ENCODE assay signal across 10 cellular contexts in genomic region chr2:214830794-214831346, GRCh38. TPM values are rescaled to one million over a fixed set of nuclear protein-coding genes. Genes with fewer than 3 reads are reported as not detected.
DNase-seq lines count a peak whose midpoint lies in the region; ATAC-seq and TF ChIP-seq lines count a peak whose summit lies in the region.
"Had no signal": no experiment of that assay in that cellular context is flagged by ENCODE, and none has a peak within 500 bp of the region (broad histone marks: within the 10 kb centered on the region; RNA-seq: fewer than 3 reads in every experiment).

No MANE protein-coding gene starts in this region.

- H3K27me3 ChIP-seq in hepatocyte (no peaks in the 10 kb centered on the region), tibial artery (no peaks in the 10 kb centered on the region), vagina (no peaks in the 10 kb centered on the region)

- no peaks in the 10 kb centered on the region for H3K9me3 ChIP-seq in OCI-LY7 (ENCODE audit: low read length)
- H3K9me3 ChIP-seq in hepatocyte (ENCODE audit: low read depth): no peaks in the 10 kb centered on the region
- no peaks in the 10 kb centered on the region for H3K9me3 ChIP-seq in tibial artery
- no peaks in the 10 kb centered on the region for H3K9me3 ChIP-seq in vagina

- POLR2A ChIA-PET in OCI-LY7 (lab: Charles Lee): interaction anchor here (1.4 to 1.8 kb wide), 2 partner anchors 10 to 12 kb away, joined by 6 read pairs; no protein-coding TSS in a partner anchor

- H3K27ac ChIP-seq in OCI-LY7 (ENCODE audit: low read depth, low read length, poor library complexity, severe bottlenecking): no peak overlapping the region
- no peak overlapping the region for H3K27ac ChIP-seq in hepatocyte
- no peak overlapping the region for H3K27ac ChIP-seq in tibial artery
- H3K27ac ChIP-seq in vagina: no peak overlapping the region

- ATAC-seq in GM18511 (IDR thresholded peaks at IDR 0.05; ENCODE audit: unreplicated experiment) (peak; percentile 60), HG03520 (IDR thresholded peaks at IDR 0.05; ENCODE audit: unreplicated experiment) (no peak)
- ATAC-seq: activated CD8-positive, alpha-beta memory T cell treated with anti-CD3 and anti-CD28 coated beads, Interleukin-2, amount 10 ng/mL, durations not matched to agents 7 days and 5 days had no signal

- H3K4me3 ChIP-seq in OCI-LY7 (ENCODE audit: low read depth, low read length, poor library complexity, severe bottlenecking) (no peak overlapping the region), hepatocyte (no peak overlapping the region), tibial artery (no peak overlapping the region), vagina (no peak overlapping the region)

- H3K9me2 ChIP-seq in OCI-LY7 (ENCODE audit: insufficient read depth, low read length) (no peaks in the 10 kb centered on the region), hepatocyte (replicated peaks; ENCODE audit: insufficient read depth) (no peaks in the 10 kb centered on the region)

- H3K36me3 ChIP-seq in OCI-LY7 (ENCODE audit: insufficient read depth, low read length): no peaks in the 10 kb centered on the region
- H3K36me3 ChIP-seq in hepatocyte (replicated peaks; ENCODE audit: insufficient read depth, low read depth): no peaks in the 10 kb centered on the region
- no peaks in the 10 kb centered on the region for H3K36me3 ChIP-seq in tibial artery
- H3K36me3 ChIP-seq in vagina: no peaks in the 10 kb centered on the region

- DNase-seq in AG20443 (ENCODE audit: low spot score) (peak; percentile 14), OCI-LY7 (ENCODE audit: low spot score) (no peak), hepatocyte (ENCODE audit: low spot score) (peak; percentile 28), anterior cingulate cortex (lab: John Stamatoyannopoulos, UW) (no peak), tibial artery (no peak), vagina (ENCODE audit: extremely low spot score in 2 of 2) (no peak)
- DNase-seq: activated CD8-positive, alpha-beta memory T cell treated with anti-CD3 and anti-CD28 coated beads, Interleukin-2, amount 10 ng/mL, durations not matched to agents 7 days and 5 days; NCI-H187 treated with DMSO at 0.1 percent for 48 hours had no signal

- intact Hi-C loops in OCI-LY7 (cut with micrococcal nuclease; ENCODE audit: unreplicated experiment) (no loop called here), tibial artery (cut with DNase I; ENCODE audit: low total_unique reads) (no loop called here), vagina (cut with DNase I) (no loop called here)

- H2AFZ ChIP-seq in OCI-LY7 (ENCODE audit: low read length): no peak overlapping the region
- H2AFZ ChIP-seq in hepatocyte: no peak overlapping the region

- H3K4me2 ChIP-seq in OCI-LY7 (ENCODE audit: low read length): no peak overlapping the region
- H3K4me2 ChIP-seq in hepatocyte: no peak overlapping the region

- TF ChIP-seq CTCF in OCI-LY7 (conservative IDR thresholded peaks at IDR 0.05; ENCODE audit: low read length) (peak; percentile 59), hepatocyte (IDR thresholded peaks at IDR 0.05; ENCODE audit: poor library complexity) (peak; percentile 41), tibial artery (IDR thresholded peaks at IDR 0.05) (no peak), vagina (IDR thresholded peaks at IDR 0.05) (no peak)

- H3K79me2 ChIP-seq in OCI-LY7 (ENCODE audit: insufficient read depth, low read depth, low read length): no peaks in the 10 kb centered on the region
- no peaks in the 10 kb centered on the region for H3K79me2 ChIP-seq in hepatocyte

- H4K20me1 ChIP-seq in OCI-LY7 (ENCODE audit: insufficient read depth, low read length): no peaks in the 10 kb centered on the region
- no peaks in the 10 kb centered on the region for H4K20me1 ChIP-seq in hepatocyte (ENCODE audit: insufficient read depth, poor library complexity, severe bottlenecking)

- BruUV-seq in OCI-LY7 (replicated peaks; lab: Mats Ljungman, UMichigan): no TSS peak

- no peak for TF ChIP-seq POLR2A in vagina (IDR thresholded peaks at IDR 0.05)

- 40% methylated on average over 5 of the region's 5 CpGs for WGBS in hepatocyte (ENCODE audit: low lambda C conversion rate, missing lambda C conversion rate)

- CTCF ChIA-PET in OCI-LY7 (lab: Charles Lee; ENCODE audit: unreplicated experiment): no interaction called here

- H3K4me1 ChIP-seq in OCI-LY7 (ENCODE audit: insufficient read depth, low read length, poor library complexity, severe bottlenecking): no peaks in the 10 kb centered on the region
- H3K4me1 ChIP-seq in hepatocyte (ENCODE audit: insufficient read depth): no peaks in the 10 kb centered on the region
- no peaks in the 10 kb centered on the region for H3K4me1 ChIP-seq in tibial artery
- no peaks in the 10 kb centered on the region for H3K4me1 ChIP-seq in vagina

RNA-seq across cellular contexts. Expression of gene BARD1, which starts 21.4 kb away (rescaled TPM):
- total RNA-seq in OCI-LY7 (2014; rRNA removed; shearing (Covaris generic)): 54.1 and 64.9 TPM in 2 replicates
- total RNA-seq in OCI-LY7 (2022): 60.7 and 76.3 TPM in 2 replicates
- total RNA-seq in hepatocyte: 11.5 and 14.5 TPM in 2 replicates
- polyA plus RNA-seq in hepatocyte: 6.1 and 7.3 TPM in 2 replicates
- total RNA-seq in vagina: 21.6 TPM

Comparison
In these comparisons a context has a peak if more than half of its experiments do, and no peak if none do; other contexts are left out.
1. DNase-seq: peak in AG20443 (single experiment) and hepatocyte (single experiment); none in OCI-LY7 (single experiment), anterior cingulate cortex (0 of 58), tibial artery (0 of 2) and vagina (0 of 2).
2. CTCF ChIP-seq: peak in OCI-LY7 (single experiment) and hepatocyte (single experiment); none in tibial artery (0 of 2) and vagina (0 of 3).